In genomic region chr2:205629021-205629817, GRCh38 we compare ENCODE assay signal across 33 cellular contexts. TPM values are rescaled to one million over a fixed set of nuclear protein-coding genes. Genes with fewer than 3 reads are reported as not detected.
DNase-seq lines count a peak whose midpoint lies in the region; ATAC-seq and TF ChIP-seq lines count a peak whose summit lies in the region.
"Had no signal": no experiment of that assay in that cellular context is flagged by ENCODE, and none has a peak within 500 bp of the region (broad histone marks: within the 10 kb centered on the region; RNA-seq: fewer than 3 reads in every experiment).

No MANE protein-coding gene starts in this region.

- peaks cover 6% of the 10 kb centered on the region; the same call in 2 of the 3 replicates for H3K36me3 Mint-ChIP-seq in GM23338 (ENCODE audit: low read depth)
- H3K36me3 Mint-ChIP-seq: CD4-positive, CD25-positive, alpha-beta regulatory T cell; naive thymus-derived CD4-positive, alpha-beta T cell; T-cell had no signal

- H3K79me2 ChIP-seq in GM23338 (replicated peaks; ENCODE audit: insufficient read depth), result no peaks in the 10 kb centered on the region

- no peaks in the 10 kb centered on the region for H4K20me1 ChIP-seq in GM23338 (replicated peaks; ENCODE audit: insufficient read depth)

- TF ChIP-seq CTCF in GM23338 (conservative IDR thresholded peaks at IDR 0.05; ENCODE audit: low read depth in 2 of 2), result no peak

- peaks cover 9% of the 10 kb centered on the region; the same call in 1 of the 2 replicates for H3K9me2 ChIP-seq in GM23338 (ENCODE audit: insufficient read depth)

- peaks cover 14% of the 10 kb centered on the region for H3K4me1 Mint-ChIP-seq in GM23338
- H3K4me1 Mint-ChIP-seq: CD4-positive, CD25-positive, alpha-beta regulatory T cell; naive thymus-derived CD4-positive, alpha-beta T cell; T-cell had no signal

- H3K36me3 ChIP-seq in GM23338 (ENCODE audit: insufficient read depth), result no peaks in the 10 kb centered on the region
- H3K36me3 ChIP-seq: heart right ventricle, prostate gland, SJSA1, tibial artery had no signal

- H3K4me3 ChIP-seq in GM23338, result no peak overlapping the region
- H3K4me3 ChIP-seq: A549, GM12878, heart right ventricle, prostate gland, SJSA1, tibial artery had no signal

- peaks cover 4% of the 10 kb centered on the region; the same call in 2 of the 3 replicates for H3K9me3 Mint-ChIP-seq in GM23338
- H3K9me3 Mint-ChIP-seq: naive thymus-derived CD4-positive, alpha-beta T cell; T-cell had no signal

- H2AFZ ChIP-seq in GM23338, result peak overlapping the region; percentile 52; the same call in 1 of the 2 replicates

- H3K4me2 ChIP-seq in GM23338, result no peak overlapping the region
- H3K4me2 ChIP-seq: A549 had no signal

- H3K27ac Mint-ChIP-seq in GM23338, result no peak overlapping the region
- H3K27ac Mint-ChIP-seq: endodermal cell; naive thymus-derived CD4-positive, alpha-beta T cell; T-cell had no signal

- H3K27me3 ChIP-seq in GM23338 (ENCODE audit: insufficient read depth), result no peaks in the 10 kb centered on the region
- H3K27me3 ChIP-seq: heart right ventricle, SJSA1, tibial artery had no signal

- H3F3A ChIP-seq in GM23338 (replicated peaks; ENCODE audit: low read depth), result no peaks in the 10 kb centered on the region

- H3K4me3 Mint-ChIP-seq in GM23338, result no peak overlapping the region
- H3K4me3 Mint-ChIP-seq: CD4-positive, CD25-positive, alpha-beta regulatory T cell; endodermal cell; naive thymus-derived CD4-positive, alpha-beta T cell; T-cell had no signal

- DNase-seq in NCI-H82 (lab: John Stamatoyannopoulos, UW) (peak; percentile 60), NCI-H82 treated with DMSO at 0.1 percent for 48 hours (lab: John Stamatoyannopoulos, UW; ENCODE audit: unreplicated experiment) (no peak), GM23338 (ENCODE audit: low spot score) (no peak), NCI-H526 treated with DMSO at 0.1 percent for 48 hours (lab: John Stamatoyannopoulos, UW) (peak; percentile 4), left kidney (ENCODE audit: low read depth, low spot score) (peak; percentile 77), NCI-H446 (lab: John Stamatoyannopoulos, UW) (no peak)
- DNase-seq: activated CD4-positive, alpha-beta T cell treated with anti-CD3 and anti-CD28 coated beads, Interleukin-2, amount 50 U/mL, for 1 hour; activated gamma-delta T cell treated with Interleukin-2 at 50 U/mL for 16 hours; activated T-cell treated with anti-CD3 and anti-CD28 coated beads, Interleukin-2, amount 50 U/mL, for 48 hours; CD4-positive, CD25-positive, alpha-beta regulatory T cell; dermis blood vessel endothelial cell; endodermal cell; H7; heart right ventricle; KG1; kidney; midbrain; naive thymus-derived CD4-positive, alpha-beta T cell; NCI-H1105 treated with DMSO at 0.1 percent for 48 hours; NCI-H2081; NCI-H524; occipital lobe; stimulated activated CD4-positive, alpha-beta T cell treated with anti-CD3 and anti-CD28 coated beads, Interleukin-12 subunit alpha, Interleukin-12 subunit beta, amount 100 ng/mL, for 4 hours; stimulated activated CD4-positive, alpha-beta T cell treated with anti-CD3 and anti-CD28 coated beads, Interleukin-2, amount 100 ng/mL, for 48 hours; T-cell; tibial artery had no signal

- peak; percentile 49 for ATAC-seq in GM23338
- no peak for ATAC-seq in GM18519 (IDR thresholded peaks at IDR 0.05; ENCODE audit: low FRiP score, unreplicated experiment)
- ATAC-seq in HG03520 (IDR thresholded peaks at IDR 0.05; ENCODE audit: unreplicated experiment), result no peak
- ATAC-seq: A549; GM12878; heart right ventricle; naive thymus-derived CD4-positive, alpha-beta T cell; sciatic nerve; T-cell had no signal

- peaks cover 5% of the 10 kb centered on the region for H3K27me3 Mint-ChIP-seq in GM23338 (ENCODE audit: insufficient read depth, low read depth, poor library complexity)
- H3K27me3 Mint-ChIP-seq: naive thymus-derived CD4-positive, alpha-beta T cell; T-cell had no signal

- H3K27ac ChIP-seq in GM23338 (ENCODE audit: low read depth), result no peak overlapping the region
- H3K27ac ChIP-seq: A549, heart right ventricle, prostate gland, SJSA1, tibial artery had no signal

- H3K4me1 ChIP-seq in GM23338 (ENCODE audit: insufficient read depth), result peaks cover 8% of the 10 kb centered on the region; the same call in 1 of the 2 replicates
- H3K4me1 ChIP-seq: A549, heart right ventricle, prostate gland, SJSA1, tibial artery had no signal

TF ChIP-seq in GM23338, 12 proteins besides CTCF, POLR2A, EP300 and RAD21:
- TF ChIP-seq ZNF462 (CRISPR knock-in tag; IDR thresholded peaks at IDR 0.05), result no peak
- no peak for TF ChIP-seq STAT1 (IDR thresholded peaks at IDR 0.05; ENCODE audit: unreplicated experiment)
- TF ChIP-seq JUNB (IDR thresholded peaks at IDR 0.05; ENCODE audit: unreplicated experiment), result no peak
- TF ChIP-seq ZNF331 (CRISPR knock-in tag; IDR thresholded peaks at IDR 0.05; ENCODE audit: low read depth), result no peak
- TF ChIP-seq ETS1 (IDR thresholded peaks at IDR 0.05), result no peak
- TF ChIP-seq ZNF114 (CRISPR knock-in tag; IDR thresholded peaks at IDR 0.05), result no peak
- no peak for TF ChIP-seq POLR2AphosphoS5 (IDR thresholded peaks at IDR 0.05; ENCODE audit: low read depth)
- TF ChIP-seq EZH2phosphoT487 (IDR thresholded peaks at IDR 0.05; ENCODE audit: unreplicated experiment), result no peak
- no peak for TF ChIP-seq CREB1 (CRISPR knock-in tag; IDR thresholded peaks at IDR 0.05; ENCODE audit: low read depth)
- TF ChIP-seq NANOG (IDR thresholded peaks at IDR 0.05; ENCODE audit: borderline replicate concordance), result no peak
- TF ChIP-seq EZH2 (IDR thresholded peaks at IDR 0.05; ENCODE audit: low read depth, unreplicated experiment), result no peak
TF ChIP-seq in GM23338: peak in this region for 0.

RNA-seq across cellular contexts. Expression of gene NRP2, which starts 53.1 kb away (rescaled TPM):
- total RNA-seq in GM23338 (2014; rRNA removed; shearing (Covaris generic)), result 17.4 and 22.0 TPM in 2 replicates
- polyA plus RNA-seq in GM23338 (2016; fragmentation: Nextera tagmentation; extraction: Ambion mirVana), result 18.4 and 19.1 TPM in 2 replicates
- total RNA-seq: CD4-positive, CD25-positive, alpha-beta regulatory T cell had no signal

Comparison
In these comparisons a context has a peak if more than half of its experiments do, and no peak if none do; other contexts are left out.
1. DNase-seq: peak in NCI-H82 (single experiment), NCI-H526 treated with DMSO at 0.1 percent for 48 hours (single experiment) and left kidney (single experiment); none in NCI-H82 treated with DMSO at 0.1 percent for 48 hours (single experiment), GM23338 (single experiment) and NCI-H446 (0 of 2).